10 cellular contexts compared by ENCODE assay signal in the genomic region with DNA sequence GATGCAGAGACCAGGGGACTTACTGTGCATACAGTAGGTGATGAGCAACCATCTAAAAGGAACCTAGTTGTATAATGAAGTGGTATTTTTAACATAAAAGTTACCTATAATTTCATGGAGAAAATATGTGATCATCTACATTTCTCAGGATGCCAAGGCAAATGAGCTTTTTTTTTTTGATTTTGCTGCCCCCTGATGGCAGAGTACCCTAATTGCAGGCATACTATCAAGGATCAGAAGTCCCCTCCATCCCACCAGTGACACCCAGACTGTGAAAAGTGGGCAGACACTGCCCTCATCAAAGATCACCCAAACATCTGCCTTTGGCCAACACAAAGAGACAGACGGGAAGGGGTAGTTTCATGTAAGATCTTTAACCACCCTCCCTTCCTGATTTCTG. TPM values are rescaled to one million over a fixed set of nuclear protein-coding genes. Genes with fewer than 3 reads are reported as not detected.
DNase-seq lines count a peak whose midpoint lies in the region; ATAC-seq and TF ChIP-seq lines count a peak whose summit lies in the region.
"Had no signal": no experiment of that assay in that cellular context is flagged by ENCODE, and none has a peak within 500 bp of the region (broad histone marks: within the 10 kb centered on the region; RNA-seq: fewer than 3 reads in every experiment).

No MANE protein-coding gene starts in this region.

- H3K4me2 ChIP-seq in BLaER1 treated with 17β-estradiol and CSF1 and Interleukin-3, amounts not matched to agents 10 nM and 100 nM, result peak overlapping the region in 8 of 11 experiments; percentile 18 to 77 (median 64); a peak in 14 of 22 replicates
- H3K4me2 ChIP-seq in IMR-90 (ENCODE audit: low read depth, low read length), result no peak overlapping the region
- no peak overlapping the region for H3K4me2 ChIP-seq in neural cell (ENCODE audit: low read length)

- no peak overlapping the region for H4K91ac ChIP-seq in IMR-90 (ENCODE audit: insufficient read depth, low read depth, low read length)

- peak overlapping the region in 2 of 11 experiments; percentile 43 to 70; a peak in 5 of 22 replicates for H3K27ac ChIP-seq in BLaER1 treated with 17β-estradiol and CSF1 and Interleukin-3, amounts not matched to agents 10 nM and 100 nM
- H3K27ac ChIP-seq in IMR-90 (ENCODE audit: insufficient read depth, low read length) (no peak overlapping the region), neural cell (ENCODE audit: low read length) (no peak overlapping the region), ascending aorta (no peak overlapping the region)

- no peak for TF ChIP-seq EP300 in neural cell (conservative IDR thresholded peaks at IDR 0.05; ENCODE audit: poor library complexity, severe bottlenecking)

- ATAC-seq in IMR-90 (ENCODE audit: low read depth), result no peak

- H3K23ac ChIP-seq in IMR-90 (ENCODE audit: low read depth, low read length), result no peak overlapping the region

- H3K9me1 ChIP-seq in IMR-90 (ENCODE audit: insufficient read depth, low read length), result no peaks in the 10 kb centered on the region

- TF ChIP-seq RAD21 in IMR-90 (IDR thresholded peaks at IDR 0.05; ENCODE audit: low read length) (no peak), neural cell (conservative IDR thresholded peaks at IDR 0.05) (no peak)

- no peak overlapping the region for H2BK120ac ChIP-seq in IMR-90 (ENCODE audit: low read depth, low read length)

- TF ChIP-seq POLR2A in IMR-90 (IDR thresholded peaks at IDR 0.05; ENCODE audit: low read depth, low read length), result no peak

- peaks cover 7 to 15% (median 10%) of the 10 kb centered on the region in 11 experiments; a peak in 18 of 22 replicates for H3K9me3 ChIP-seq in BLaER1 treated with 17β-estradiol and CSF1 and Interleukin-3, amounts not matched to agents 10 nM and 100 nM (replicated peaks in 1 of 11)
- peaks cover 11% of the 10 kb centered on the region for H3K9me3 ChIP-seq in IMR-90 (ENCODE audit: control insufficient read depth, insufficient read depth, low read length)
- peaks cover 3% of the 10 kb centered on the region for H3K9me3 ChIP-seq in neural cell (ENCODE audit: low read length)
- H3K9me3 ChIP-seq in ascending aorta, result no peaks in the 10 kb centered on the region

- no peaks in the 10 kb centered on the region for H3K79me2 ChIP-seq in neural cell (replicated peaks; ENCODE audit: insufficient read depth, low read length)

- H3K4me1 ChIP-seq in BLaER1 treated with 17β-estradiol and CSF1 and Interleukin-3, amounts not matched to agents 10 nM and 100 nM, result peaks cover 53 to 79% (median 60%) of the 10 kb centered on the region in 10 experiments
- H3K4me1 ChIP-seq in IMR-90 (ENCODE audit: control insufficient read depth, insufficient read depth, low read length) (no peaks in the 10 kb centered on the region), ascending aorta (no peaks in the 10 kb centered on the region)

- dilution Hi-C loops in IMR-90 (cut with HindIII; ENCODE audit: low sequenced_read_pairs, unreplicated experiment), result no loop called here

- H3K27me3 ChIP-seq in BLaER1 treated with 17β-estradiol and CSF1 and Interleukin-3, amounts not matched to agents 10 nM and 100 nM, result peaks cover 0 to 15% (median 0%) of the 10 kb centered on the region in 11 experiments; a peak in 5 of 22 replicates
- H3K27me3 ChIP-seq in IMR-90 (ENCODE audit: control insufficient read depth, insufficient read depth, low read length) (peaks cover 54% of the 10 kb centered on the region), neural cell (ENCODE audit: insufficient read depth, low read depth, low read length) (no peaks in the 10 kb centered on the region), ascending aorta (no peaks in the 10 kb centered on the region)

- no peak overlapping the region for H3K4ac ChIP-seq in IMR-90 (ENCODE audit: low read depth, low read length)

- no peak overlapping the region for H2BK5ac ChIP-seq in IMR-90 (ENCODE audit: low read depth, low read length, poor library complexity, severe bottlenecking)

- WGBS in IMR-90 (ENCODE audit: extremely low coverage in 2 of 2, insufficient read length in 1 of 2), 2 experiments, result no CpG with 5 or more reads among the region's 1 CpG

- BruUV-seq in IMR-90 (replicated peaks; lab: Mats Ljungman, UMichigan), result no TSS peak

- no peaks in the 10 kb centered on the region for H3K36me3 ChIP-seq in BLaER1 treated with 17β-estradiol and CSF1 and Interleukin-3, amounts not matched to agents 10 nM and 100 nM
- H3K36me3 ChIP-seq in IMR-90 (ENCODE audit: control insufficient read depth, insufficient read depth, low read length), result no peaks in the 10 kb centered on the region
- no peaks in the 10 kb centered on the region for H3K36me3 ChIP-seq in neural cell (ENCODE audit: insufficient read depth, low read length)
- H3K36me3 ChIP-seq in ascending aorta, result no peaks in the 10 kb centered on the region

- no peak overlapping the region for H2AK9ac ChIP-seq in IMR-90 (replicated peaks; ENCODE audit: low read depth, low read length, poor library complexity)

- H3F3A ChIP-seq in neural cell (ENCODE audit: insufficient read depth, low read length, poor library complexity, severe bottlenecking), result no peaks in the 10 kb centered on the region

- CTCF ChIA-PET in IMR-90 (lab: Yijun Ruan, JAX), result interaction anchor here (0.5 to 0.6 kb wide), 2 partner anchors 24 to 70 kb away, joined by 3 to 4 read pairs; no protein-coding TSS in a partner anchor

- H3K56ac ChIP-seq in IMR-90 (ENCODE audit: extremely low read depth, insufficient read depth, low read length), result no peak overlapping the region

- no peaks in the 10 kb centered on the region for H3K9me2 ChIP-seq in neural cell (ENCODE audit: insufficient read depth, low read length)

- no peak overlapping the region for H3K14ac ChIP-seq in IMR-90 (replicated peaks; ENCODE audit: low read depth, low read length)

- peak overlapping the region; percentile 10 for H2AFZ ChIP-seq in IMR-90 (replicated peaks; ENCODE audit: low read length, poor library complexity)
- no peak overlapping the region for H2AFZ ChIP-seq in neural cell (ENCODE audit: low read depth, low read length)

- intact Hi-C loops in IMR-90 (cut with micrococcal nuclease), result no loop called here
- intact Hi-C loops in ascending aorta (cut with DNase I), result no loop called here

- TF ChIP-seq CTCF in IMR-90 (conservative IDR thresholded peaks at IDR 0.05; ENCODE audit: low read depth, low read length) (peak; percentile 17; the same call in 1 of the 2 replicates), cardiac fibroblast (IDR thresholded peaks at IDR 0.05; ENCODE audit: low read depth, low read length) (peak; percentile 44), neural cell (IDR thresholded peaks at IDR 0.05; ENCODE audit: poor library complexity, severe bottlenecking) (peak; percentile 27), ascending aorta (IDR thresholded peaks at IDR 0.05) (peak in 1 of 3 experiments; percentile 15)

- no peak overlapping the region for H2AK5ac ChIP-seq in IMR-90 (ENCODE audit: low read depth, low read length)

- H4K5ac ChIP-seq in IMR-90 (ENCODE audit: low read depth, low read length), result no peak overlapping the region

- POLR2A ChIA-PET in IMR-90 (lab: Charles Lee; ENCODE audit: unreplicated experiment), result no interaction called here

- no peak overlapping the region for H2BK20ac ChIP-seq in IMR-90 (ENCODE audit: low read depth, low read length)

- H3K18ac ChIP-seq in IMR-90 (ENCODE audit: low read depth, low read length), result no peak overlapping the region

- in situ Hi-C loops in IMR-90 (cut with MboI; ENCODE audit: low sequenced_read_pairs), result no loop called here

- peaks cover 0 to 21% (median 0%) of the 10 kb centered on the region in 11 experiments; a peak in 5 of 22 replicates for H4K20me1 ChIP-seq in BLaER1 treated with 17β-estradiol and CSF1 and Interleukin-3, amounts not matched to agents 10 nM and 100 nM
- H4K20me1 ChIP-seq in IMR-90 (ENCODE audit: insufficient read depth, low read length) (no peaks in the 10 kb centered on the region; the same call in 1 of the 2 replicates), neural cell (ENCODE audit: insufficient read depth) (no peaks in the 10 kb centered on the region)

- no peak overlapping the region for H4K8ac ChIP-seq in IMR-90 (ENCODE audit: low read depth in 2 of 2, low read length in 2 of 2)

- no peak overlapping the region for H2BK15ac ChIP-seq in IMR-90 (ENCODE audit: low read depth, low read length)

- 0 out of 20 replicates have a peak overlapping the region, but pooled peaks of 1 of the 10 experiments have one; percentile 1 for H3K4me3 ChIP-seq in BLaER1 treated with 17β-estradiol and CSF1 and Interleukin-3, amounts not matched to agents 10 nM and 100 nM
- no peak overlapping the region for H3K4me3 ChIP-seq in IMR-90 (ENCODE audit: insufficient read depth, low read depth, low read length)
- no peak overlapping the region for H3K4me3 ChIP-seq in cardiac fibroblast (replicated peaks in 1 of 2; ENCODE audit: low read depth in 2 of 2, low read length in 2 of 2)
- H3K4me3 ChIP-seq in neural cell (ENCODE audit: low read length), result no peak overlapping the region
- no peak overlapping the region for H3K4me3 ChIP-seq in ascending aorta

- no peaks in the 10 kb centered on the region for H3K79me1 ChIP-seq in IMR-90 (ENCODE audit: low read depth in 1 of 2, low read length in 2 of 2)

- no peak for DNase-seq in IMR-90
- DNase-seq in cardiac fibroblast (ENCODE audit: low read depth in 2 of 2), result no peak
- no peak for DNase-seq in activated effector memory CD4-positive, alpha-beta T cell treated with Interleukin-2 at 50 U/mL for 16 hours
- no peak for DNase-seq in ascending aorta (ENCODE audit: low spot score in 2 of 2)
- DNase-seq in activated CD4-positive, alpha-beta T cell treated with anti-CD3 and anti-CD28 coated beads for 48 hours, result no peak
- no peak for DNase-seq in activated CD4-positive, alpha-beta T cell treated with anti-CD3 and anti-CD28 coated beads, Interleukin-2, amount 50 U/mL, for 4 hours
- DNase-seq: activated CD8-positive, alpha-beta memory T cell treated with anti-CD3 and anti-CD28 coated beads, Interleukin-2, amount 50 U/mL, for 4 hours; NCI-H187 treated with DMSO at 0.1 percent for 48 hours had no signal

- peak overlapping the region in 1 of 11 experiments; percentile 16; a peak in 1 of 22 replicates for H3K9ac ChIP-seq in BLaER1 treated with 17β-estradiol and CSF1 and Interleukin-3, amounts not matched to agents 10 nM and 100 nM
- H3K9ac ChIP-seq in IMR-90 (ENCODE audit: low read depth, low read length), result no peak overlapping the region
- H3K9ac ChIP-seq in neural cell (ENCODE audit: low read length), result no peak overlapping the region

TF ChIP-seq in neural cell, 6 proteins besides CTCF, POLR2A, EP300 and RAD21 (continues in another document):
- TF ChIP-seq POLR2AphosphoS5 (IDR thresholded peaks at IDR 0.05), result no peak

RNA-seq across cellular contexts. Expression of a gene that starts 9.6 kb away (rescaled TPM):
- total RNA-seq in IMR-90 (2012; rRNA removed) (under 0.01 TPM in 2 replicates), ascending aorta (30.8 TPM)
- polyA plus RNA-seq in IMR-90 (2012; rRNA removed) (0.07 and 0.10 TPM in 2 replicates), neural cell (14.9 and 103 TPM in 2 replicates)
- 0.05 and 0.08 TPM in 2 replicates for polyA plus RNA-seq in IMR-90 (2012; cell fraction: cytosol; rRNA removed)
- polyA plus RNA-seq in IMR-90 (2012; cell fraction: nucleus; rRNA removed; ENCODE audit: low replicate concordance), result 0.08 TPM in 2 replicates
- 29.7 and 47.6 TPM in 2 replicates for polyA minus RNA-seq in neural cell

RNA-seq across cellular contexts. Expression of a gene that starts 30.9 kb away (rescaled TPM):
- total RNA-seq in IMR-90 (2012; rRNA removed), result 1.4 and 1.6 TPM in 2 replicates
- 2.2 and 2.3 TPM in 2 replicates for polyA plus RNA-seq in IMR-90 (2012; rRNA removed)
- 2.4 and 2.5 TPM in 2 replicates for polyA plus RNA-seq in IMR-90 (2012; cell fraction: cytosol; rRNA removed)
- polyA plus RNA-seq in IMR-90 (2012; cell fraction: nucleus; rRNA removed; ENCODE audit: low replicate concordance), result 7.2 and 19.2 TPM in 2 replicates
- polyA plus RNA-seq in neural cell, result not detected in 2 replicates
- not detected in 2 replicates for polyA minus RNA-seq in neural cell
- 64.5 TPM for total RNA-seq in ascending aorta

Comparison
In these comparisons a context has a peak if more than half of its experiments do, and no peak if none do; other contexts are left out.
1. H3K4me2 ChIP-seq: peak in BLaER1 treated with 17β-estradiol and CSF1 and Interleukin-3, amounts not matched to agents 10 nM and 100 nM (8 of 11); none in IMR-90 (single experiment) and neural cell (single experiment).
2. RNA of a gene that starts 9.6 kb away (total RNA-seq): 30.8 TPM in ascending aorta (single experiment); under 0.01 TPM in IMR-90; every median in the first group is over 10 times any median in the second.
3. RNA of a gene that starts 30.9 kb away (total RNA-seq): 64.5 TPM in ascending aorta (single experiment); 1.4 to 1.6 TPM in IMR-90; every median in the first group is over 10 times any median in the second.